ENCODE assay signal across 8 cellular contexts in the genomic region with DNA sequence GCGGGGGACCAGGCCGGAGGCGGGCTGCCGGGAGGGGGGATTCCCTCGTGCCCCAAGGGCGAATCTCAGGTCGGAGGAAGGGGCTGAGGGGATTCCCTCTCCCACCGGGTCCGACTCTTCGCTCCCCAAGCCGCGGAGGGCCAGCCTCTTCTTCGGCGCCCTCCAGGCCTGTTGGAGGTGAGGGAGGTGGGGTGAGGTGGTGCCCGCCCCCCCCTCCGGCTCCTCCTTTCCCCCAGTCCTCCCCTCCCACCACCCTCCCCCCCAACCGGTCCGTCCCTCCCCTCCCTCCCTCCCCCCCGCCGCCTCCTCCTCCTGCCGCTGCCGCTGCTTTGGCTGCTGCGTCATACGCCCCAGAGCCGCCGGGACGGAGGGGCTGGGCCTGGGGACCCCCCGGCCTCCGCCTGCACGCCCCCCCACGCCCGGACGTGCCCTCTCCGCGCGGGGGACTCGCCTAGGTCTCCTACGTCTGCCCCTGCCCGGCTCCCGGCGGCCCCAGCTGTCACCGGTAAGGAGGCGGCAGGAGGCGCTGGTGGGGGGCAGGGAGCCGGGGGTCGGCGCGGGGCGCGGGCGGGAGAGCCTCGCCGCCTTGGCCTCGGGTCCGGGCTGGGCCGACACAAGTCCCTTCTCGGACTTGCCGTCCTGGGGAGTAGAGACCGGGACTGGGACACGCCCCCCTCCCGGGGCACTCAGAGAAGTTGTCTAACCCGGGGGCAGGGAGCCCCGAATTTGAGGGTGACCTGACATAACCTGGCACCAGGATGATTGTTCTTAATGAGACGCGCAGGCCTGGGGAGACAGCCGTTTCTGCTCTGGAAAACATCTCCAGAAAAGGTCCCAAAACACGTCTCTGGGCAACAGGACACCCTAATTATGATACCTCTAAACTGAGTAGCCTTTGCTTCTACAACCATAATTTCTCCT. TPM values are rescaled to one million over a fixed set of nuclear protein-coding genes. Genes with fewer than 3 reads are reported as not detected.
DNase-seq lines count a peak whose midpoint lies in the region; ATAC-seq and TF ChIP-seq lines count a peak whose summit lies in the region.

Gene PHF1 (plus strand): TSS at position 304 of the 921 bp plus-strand sequence. CDS start 1,250 bp downstream, outside the sequence.

- peak in 3 of 4 experiments; percentile 71 to 87 (median 82) for DNase-seq in activated CD4-positive, CD25-positive, alpha-beta regulatory T cell (lab: John Stamatoyannopoulos, UW)
- DNase-seq in activated CD4-positive, CD25-positive, alpha-beta regulatory T cell treated with anti-CD3 and anti-CD28 coated beads, Interleukin-2, amount 50 U/mL, for 72 hours = no peak
- peak; percentile 58 for DNase-seq in GM23338 (ENCODE audit: low spot score)
- DNase-seq in endothelial cell (ENCODE audit: low spot score) = peak; percentile 64
- DNase-seq in tibial nerve (ENCODE audit: low spot score in 2 of 2) = peak in 1 of 2 donors; percentile 31

- peak in 1 of 2 donors; percentile 76 for TF ChIP-seq POLR2A in tibial nerve (IDR thresholded peaks at IDR 0.05)

- H3K9me3 Mint-ChIP-seq in GM23338 = no peaks in the 10 kb centered on the region
- H3K9me3 Mint-ChIP-seq in endothelial cell (ENCODE audit: unreplicated experiment) = no peaks in the 10 kb centered on the region

- peak within 1 kb of the TSS; percentile 81 for H3K4me3 ChIP-seq in GM23338
- H3K4me3 ChIP-seq in mononuclear cell (ENCODE audit: low read length) = peak within 1 kb of the TSS; percentile 64
- H3K4me3 ChIP-seq in tibial nerve = peak within 1 kb of the TSS; percentile 69 to 100 (median 100)

- peak within 1 kb of the TSS; percentile 84 for H3K4me3 Mint-ChIP-seq in GM23338
- peak within 1 kb of the TSS; percentile 93 for H3K4me3 Mint-ChIP-seq in endothelial cell (ENCODE audit: unreplicated experiment)

- no peaks in the 10 kb centered on the region for H3K27me3 ChIP-seq in GM23338 (ENCODE audit: insufficient read depth)
- H3K27me3 ChIP-seq in mononuclear cell (ENCODE audit: insufficient read depth, low read length) = no peaks in the 10 kb centered on the region
- no peaks in the 10 kb centered on the region for H3K27me3 ChIP-seq in tibial nerve

- H3K27ac Mint-ChIP-seq in GM23338 (peak within 1 kb of the TSS; percentile 98), endothelial cell (ENCODE audit: unreplicated experiment) (peak within 1 kb of the TSS; percentile 96)

- no peak within 1 kb of the TSS for H2AFZ ChIP-seq in GM23338

- H3K36me3 ChIP-seq in GM23338 (ENCODE audit: insufficient read depth) (peaks cover 30% of the 10 kb centered on the region; the same call in 1 of the 2 replicates), KOPT-K1 (ENCODE audit: insufficient read depth, low read length) (peaks cover 68% of the 10 kb centered on the region), tibial nerve (peaks cover 0 to 38% (median 16%) of the 10 kb centered on the region in 3 donors)

- peak in 1 of 2 donors; percentile 81 for TF ChIP-seq EP300 in tibial nerve (IDR thresholded peaks at IDR 0.05)

- peaks cover 23% of the 10 kb centered on the region for H3F3A ChIP-seq in GM23338 (replicated peaks; ENCODE audit: low read depth)

- H3K27me3 Mint-ChIP-seq in GM23338 (ENCODE audit: insufficient read depth, low read depth, poor library complexity) (peaks cover 19% of the 10 kb centered on the region), endothelial cell (ENCODE audit: unreplicated experiment) (peaks cover 25% of the 10 kb centered on the region)

- H3K9me3 ChIP-seq in KOPT-K1 (ENCODE audit: insufficient read depth, low read length, poor library complexity, severe bottlenecking) (no peaks in the 10 kb centered on the region), mononuclear cell (ENCODE audit: low read depth, low read length) (no peaks in the 10 kb centered on the region), tibial nerve (no peaks in the 10 kb centered on the region)

- H3K9me2 ChIP-seq in GM23338 (ENCODE audit: insufficient read depth) = no peaks in the 10 kb centered on the region

- 0 to 1% methylated on average over 20 to 33 of the region's 67 CpGs for WGBS in tibial nerve, 2 donors

- H3K4me1 ChIP-seq in GM23338 (ENCODE audit: insufficient read depth) = peaks cover 27% of the 10 kb centered on the region
- peaks cover 42% of the 10 kb centered on the region for H3K4me1 ChIP-seq in mononuclear cell (ENCODE audit: insufficient read depth, low read length)
- H3K4me1 ChIP-seq in tibial nerve = peaks cover 0 to 52% (median 12%) of the 10 kb centered on the region in 4 donors

- TF ChIP-seq CTCF in GM23338 (conservative IDR thresholded peaks at IDR 0.05; ENCODE audit: low read depth in 2 of 2) (0 out of 4 replicates have a peak, but pooled peaks of 1 of the 2 experiments have one; percentile 11), endothelial cell (IDR thresholded peaks at IDR 0.05; ENCODE audit: unreplicated experiment) (no peak), tibial nerve (IDR thresholded peaks at IDR 0.05) (no peak)

- H3K79me2 ChIP-seq in GM23338 (replicated peaks; ENCODE audit: insufficient read depth) = peaks cover 27% of the 10 kb centered on the region

- H3K4me1 Mint-ChIP-seq in GM23338 (peaks cover 44% of the 10 kb centered on the region), endothelial cell (ENCODE audit: unreplicated experiment) (peaks cover 30% of the 10 kb centered on the region)

- peak; percentile 20 for ATAC-seq in GM23338
- ATAC-seq in activated CD4-positive, CD25-positive, alpha-beta regulatory T cell treated with anti-CD3 and anti-CD28 coated beads, Interleukin-2, amount 50 U/mL, for 24 hours = peak; percentile 46 to 55

- H3K27ac ChIP-seq in GM23338 (ENCODE audit: low read depth) (peak within 1 kb of the TSS; percentile 93; the same call in 1 of the 2 replicates), KOPT-K1 (ENCODE audit: low read depth, low read length, poor library complexity, severe bottlenecking) (peak within 1 kb of the TSS; percentile 88), tibial nerve (peak within 1 kb of the TSS; percentile 94 to 100 (median 100))

- peaks cover 60% of the 10 kb centered on the region for H3K36me3 Mint-ChIP-seq in GM23338 (ENCODE audit: low read depth)
- H3K36me3 Mint-ChIP-seq in endothelial cell (ENCODE audit: low read depth, unreplicated experiment) = peaks cover 33% of the 10 kb centered on the region

- H4K20me1 ChIP-seq in GM23338 (replicated peaks; ENCODE audit: insufficient read depth) = peaks cover 12% of the 10 kb centered on the region

- H3K4me2 ChIP-seq in GM23338 = peak within 1 kb of the TSS; percentile 96

TF ChIP-seq in GM23338, 12 proteins besides CTCF, POLR2A, EP300 and RAD21:
- TF ChIP-seq, protein P1, sequence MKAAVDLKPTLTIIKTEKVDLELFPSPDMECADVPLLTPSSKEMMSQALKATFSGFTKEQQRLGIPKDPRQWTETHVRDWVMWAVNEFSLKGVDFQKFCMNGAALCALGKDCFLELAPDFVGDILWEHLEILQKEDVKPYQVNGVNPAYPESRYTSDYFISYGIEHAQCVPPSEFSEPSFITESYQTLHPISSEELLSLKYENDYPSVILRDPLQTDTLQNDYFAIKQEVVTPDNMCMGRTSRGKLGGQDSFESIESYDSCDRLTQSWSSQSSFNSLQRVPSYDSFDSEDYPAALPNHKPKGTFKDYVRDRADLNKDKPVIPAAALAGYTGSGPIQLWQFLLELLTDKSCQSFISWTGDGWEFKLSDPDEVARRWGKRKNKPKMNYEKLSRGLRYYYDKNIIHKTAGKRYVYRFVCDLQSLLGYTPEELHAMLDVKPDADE (IDR thresholded peaks at IDR 0.05) = no peak
- TF ChIP-seq CREB1 (CRISPR knock-in tag; IDR thresholded peaks at IDR 0.05; ENCODE audit: low read depth) = 0 out of 2 replicates have a peak, but pooled peaks have one; percentile 11

RNA-seq across cellular contexts. Expression of gene PHF1, which starts in this region (rescaled TPM):
- 33.2 and 46.7 TPM in 2 replicates for total RNA-seq in GM23338 (2014; rRNA removed; shearing (Covaris generic))
- 29.4 and 31.4 TPM in 2 replicates for polyA plus RNA-seq in GM23338 (2016; fragmentation: Nextera tagmentation; extraction: Ambion mirVana)
- total RNA-seq in endothelial cell (ENCODE audit: unreplicated experiment) (60.0 TPM), mononuclear cell (78.5 TPM), tibial nerve (100 to 1,000 TPM in 1 of 4 donors, 10 to 100 TPM in 3; 63.3 to 101 (median 83.3) TPM)
